ENCODE assay signal across 1 cellular context in the genomic region with DNA sequence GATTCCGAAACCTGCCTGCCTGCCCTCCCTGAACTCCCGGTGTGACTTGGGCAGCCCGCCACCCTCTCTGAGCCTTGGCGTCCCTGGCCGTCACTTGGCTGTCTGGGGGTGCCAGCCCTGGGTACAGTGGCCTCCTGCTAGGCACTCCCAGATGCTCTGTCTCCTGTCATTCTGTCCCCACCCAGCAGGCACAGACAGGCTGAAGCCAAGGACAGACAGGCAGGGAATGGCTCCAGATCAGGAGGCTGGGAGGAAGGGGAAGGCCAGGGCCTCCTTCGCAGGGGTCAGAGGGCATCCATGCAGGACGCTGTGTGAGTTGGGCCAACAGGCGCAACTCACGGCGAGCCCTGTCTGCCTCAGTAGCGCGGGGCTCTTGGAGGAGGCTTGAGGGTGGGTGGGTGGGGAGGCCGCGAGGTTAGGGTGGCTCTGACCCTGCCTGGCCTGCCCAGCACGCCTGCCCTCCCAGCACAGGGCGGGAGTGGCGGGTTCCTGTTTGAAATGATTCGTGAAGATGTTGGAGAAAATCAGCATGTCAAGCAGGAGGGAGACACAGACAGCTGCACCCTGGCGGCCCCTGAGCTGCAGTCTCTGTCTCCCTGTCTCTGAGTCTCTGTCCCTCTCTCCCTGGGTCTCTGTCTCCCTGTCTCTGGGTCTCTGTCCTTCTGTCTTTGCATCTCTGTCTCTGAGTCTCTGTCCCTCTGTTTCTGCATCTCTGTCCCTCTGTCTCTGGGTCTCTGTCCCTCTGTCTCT.
TF ChIP-seq lines count a peak whose summit lies in the region.

No MANE protein-coding gene starts in this region.

TF ChIP-seq in HEK293T, 16 proteins besides CTCF, POLR2A, EP300 and RAD21 (continued from another document):
- no peak for TF ChIP-seq PKNOX1 (IDR thresholded peaks at IDR 0.05)
- no peak for TF ChIP-seq ELF4 (IDR thresholded peaks at IDR 0.05)
- no peak for TF ChIP-seq FOXK2 (IDR thresholded peaks at IDR 0.05)
- no peak for TF ChIP-seq SP1 (IDR thresholded peaks at IDR 0.05)
- TF ChIP-seq CTBP1 (IDR thresholded peaks at IDR 0.05; ENCODE audit: borderline replicate concordance) = no peak
- no peak for TF ChIP-seq FOXA1 (IDR thresholded peaks at IDR 0.05)
- no peak for TF ChIP-seq SUZ12 (IDR thresholded peaks at IDR 0.05)
- TF ChIP-seq ARNT (IDR thresholded peaks at IDR 0.05) = no peak
- no peak for TF ChIP-seq NFRKB (IDR thresholded peaks at IDR 0.05)
- TF ChIP-seq FOXM1 (IDR thresholded peaks at IDR 0.05; ENCODE audit: borderline replicate concordance) = no peak
- no peak for TF ChIP-seq TARDBP (IDR thresholded peaks at IDR 0.05)
- no peak for TF ChIP-seq BHLHE40 (IDR thresholded peaks at IDR 0.05; ENCODE audit: borderline replicate concordance)
- TF ChIP-seq L3MBTL2 (conservative IDR thresholded peaks at IDR 0.05) = no peak
- no peak for TF ChIP-seq ZNF384 (IDR thresholded peaks at IDR 0.05)
- TF ChIP-seq LEF1 (IDR thresholded peaks at IDR 0.05; ENCODE audit: borderline replicate concordance) = no peak
